In genomic region chr9:32550046-32550608, GRCh38 we compare ENCODE assay signal across 8 cellular contexts. TPM values are rescaled to one million over a fixed set of nuclear protein-coding genes. Genes with fewer than 3 reads are reported as not detected.
DNase-seq lines count a peak whose midpoint lies in the region; TF ChIP-seq lines count a peak whose summit lies in the region.

No MANE protein-coding gene starts in this region.

- TF ChIP-seq CTCF in epithelial cell of esophagus (IDR thresholded peaks at IDR 0.05; ENCODE audit: insufficient read depth, low read depth, low read length, missing control alignments) (peak; percentile 21), nephron (IDR thresholded peaks at IDR 0.05; ENCODE audit: unreplicated experiment in 3 of 3) (no peak)

- peak overlapping the region; percentile 63 for H3K4me3 ChIP-seq in epithelial cell of esophagus (ENCODE audit: low read length)

- H3K27me3 Mint-ChIP-seq in nephron (ENCODE audit: low read depth): no peaks in the 10 kb centered on the region

- H3K4me1 Mint-ChIP-seq in nephron: peaks cover 17% of the 10 kb centered on the region

- H3K9me3 Mint-ChIP-seq in nephron: no peaks in the 10 kb centered on the region

- DNase-seq in DMS79 treated with DMSO at 0.1 percent for 48 hours (lab: John Stamatoyannopoulos, UW): peak; percentile 36
- DNase-seq in DMS79 (lab: John Stamatoyannopoulos, UW): no peak
- peak; percentile 4 for DNase-seq in HCEC 1CT
- DNase-seq in SK-N-DZ (ENCODE audit: low spot score): peak; percentile 29
- DNase-seq in epithelial cell of esophagus (ENCODE audit: low read depth): peak; percentile 40
- no peak for DNase-seq in NCI-H2171 (lab: John Stamatoyannopoulos, UW)
- no peak for DNase-seq in NCI-H187 treated with DMSO at 0.1 percent for 48 hours (lab: John Stamatoyannopoulos, UW)

- peak overlapping the region; percentile 89 to 99 (median 96) for H3K27ac Mint-ChIP-seq in nephron

- H3K4me3 Mint-ChIP-seq in nephron: peak overlapping the region; percentile 90 to 99 (median 97)

- peaks cover 33% of the 10 kb centered on the region for H3K36me3 Mint-ChIP-seq in nephron (ENCODE audit: low read depth)

RNA-seq across cellular contexts. Expression of gene SMIM27, which starts 2.0 kb away (rescaled TPM):
- 2.0 and 2.8 TPM in 2 replicates for polyA plus RNA-seq in SK-N-DZ (2014; cell fraction: cytosol; rRNA removed)
- 1.6 and 6.0 TPM in 2 replicates for polyA plus RNA-seq in SK-N-DZ (2014; cell fraction: nucleus; rRNA removed)

RNA-seq across cellular contexts. Expression of gene TOPORS, which starts 2.3 kb away (rescaled TPM):
- polyA plus RNA-seq in SK-N-DZ (2014; cell fraction: cytosol; rRNA removed): 10.8 and 12.8 TPM in 2 replicates
- 9.7 and 10.1 TPM in 2 replicates for polyA plus RNA-seq in SK-N-DZ (2014; cell fraction: nucleus; rRNA removed)

RNA-seq across cellular contexts. Expression of gene NDUFB6, which starts 22.8 kb away (rescaled TPM):
- polyA plus RNA-seq in SK-N-DZ (2014; cell fraction: cytosol; rRNA removed): 99.8 and 109 TPM in 2 replicates
- 44.1 and 114 TPM in 2 replicates for polyA plus RNA-seq in SK-N-DZ (2014; cell fraction: nucleus; rRNA removed)

RNA-seq across cellular contexts. Expression of gene RIGI, which starts 24.1 kb away (rescaled TPM):
- polyA plus RNA-seq in SK-N-DZ (2014; cell fraction: cytosol; rRNA removed): 0.17 and 0.29 TPM in 2 replicates
- 0.15 and 1.1 TPM in 2 replicates for polyA plus RNA-seq in SK-N-DZ (2014; cell fraction: nucleus; rRNA removed)

Comparison
In these comparisons a context has a peak if more than half of its experiments do, and no peak if none do; other contexts are left out.
1. DNase-seq: peak in DMS79 treated with DMSO at 0.1 percent for 48 hours (single experiment), HCEC 1CT (single experiment), SK-N-DZ (single experiment) and epithelial cell of esophagus (single experiment); none in DMS79 (single experiment), NCI-H2171 (single experiment) and NCI-H187 treated with DMSO at 0.1 percent for 48 hours (single experiment).